Comparison of ENCODE assay signal across 21 cellular contexts in the genomic region with DNA sequence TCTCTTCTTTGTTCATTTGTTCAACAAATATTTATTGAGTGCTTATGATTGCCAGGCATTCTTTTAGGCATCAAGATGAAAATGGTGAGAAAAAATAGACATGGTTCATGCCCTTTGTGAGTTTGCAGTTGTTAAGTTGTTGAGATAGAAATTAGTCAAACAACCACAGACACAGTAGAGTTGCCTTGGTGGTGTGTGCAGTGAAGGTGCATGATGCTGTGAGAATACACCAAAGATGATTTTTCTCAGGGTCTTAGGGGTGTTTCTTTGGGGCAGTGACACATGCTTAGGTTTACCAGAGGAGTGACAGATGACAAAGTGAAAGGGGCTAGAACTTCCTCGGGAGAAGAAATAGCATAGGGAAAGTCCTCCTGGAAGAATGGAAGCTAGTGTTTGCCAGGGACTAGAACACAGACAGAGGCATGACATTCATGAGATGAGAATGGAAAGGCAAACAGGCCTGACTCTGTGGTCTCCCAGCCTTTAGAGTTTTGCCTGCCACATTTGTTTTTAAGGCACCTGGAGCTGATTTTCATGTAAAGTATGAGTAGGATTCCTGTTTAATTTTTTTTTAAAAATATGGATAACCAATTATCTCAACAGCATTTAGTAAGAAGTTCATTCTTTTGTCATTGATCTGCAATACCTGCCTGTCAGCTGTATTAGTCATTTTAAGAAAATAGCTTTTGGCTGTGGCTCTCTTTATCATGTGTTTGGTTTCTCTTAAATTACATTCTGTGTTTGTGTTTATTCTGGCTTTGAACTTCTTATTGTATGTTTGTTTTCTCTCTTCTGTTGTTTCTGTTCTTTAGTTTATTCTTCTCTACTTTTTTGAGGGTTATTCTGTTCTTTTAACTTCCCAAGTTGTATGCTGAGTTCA. TPM values are rescaled to one million over a fixed set of nuclear protein-coding genes. Genes with fewer than 3 reads are reported as not detected.
DNase-seq lines count a peak whose midpoint lies in the region; ATAC-seq, FAIRE-seq and TF ChIP-seq lines count a peak whose summit lies in the region.
"Had no signal": no experiment of that assay in that cellular context is flagged by ENCODE, and none has a peak within 500 bp of the region (broad histone marks: within the 10 kb centered on the region; RNA-seq: fewer than 3 reads in every experiment).

No MANE protein-coding gene starts in this region.

- H3K9me2 ChIP-seq in Karpas-422 (replicated peaks; ENCODE audit: insufficient read depth, low read length), result no peaks in the 10 kb centered on the region
- H3K9me2 ChIP-seq: SK-N-SH had no signal

- TF ChIP-seq EP300 in GM12878 (IDR thresholded peaks at IDR 0.05; ENCODE audit: borderline replicate concordance in 1 of 2, control insufficient read depth in 1 of 2, low read depth in 2 of 2, low read length in 2 of 2), result no peak

- 0% methylated on average over 1 of the region's 1 CpG for WGBS in GM12878 (ENCODE audit: insufficient coverage, insufficient replicate concordance, low lambda C conversion rate, missing lambda C conversion rate)
- 38 to 63% (median 59%) methylated on average over 1 of the region's 1 CpG for WGBS in psoas muscle, 3 donors

- H3K79me2 ChIP-seq in GM12878 (ENCODE audit: control insufficient read depth, insufficient read depth, low read length), result peaks cover 8% of the 10 kb centered on the region
- H3K79me2 ChIP-seq in Karpas-422 (ENCODE audit: low read length), result peaks cover 14% of the 10 kb centered on the region

- SMC1A ChIA-PET in GM12878 (lab: Charles Lee; ENCODE audit: uncharacterized antibody, unreplicated experiment), result interaction anchor here (1.0 kb wide), 1 partner anchor 32 kb away, joined by 3 read pairs; no protein-coding TSS in a partner anchor

- no peaks in the 10 kb centered on the region for H3K4me1 ChIP-seq in GM12878 (ENCODE audit: control insufficient read depth, insufficient read depth, low read length)
- H3K4me1 ChIP-seq in psoas muscle, result peaks cover 20% of the 10 kb centered on the region
- no peaks in the 10 kb centered on the region for H3K4me1 ChIP-seq in Karpas-422 (ENCODE audit: low read length)

- H3K27me3 ChIP-seq in GM12878 (replicated peaks in 1 of 2; ENCODE audit: control insufficient read depth in 2 of 2, insufficient read depth in 2 of 2, low read length in 1 of 2) (no peaks in the 10 kb centered on the region), psoas muscle (ENCODE audit: insufficient read depth in 3 of 3, low read length in 2 of 3) (no peaks in the 10 kb centered on the region), Karpas-422 (ENCODE audit: low read length) (no peaks in the 10 kb centered on the region), WERI-Rb-1 (ENCODE audit: insufficient read depth, low read depth, severe bottlenecking) (no peaks in the 10 kb centered on the region)
- H3K27me3 ChIP-seq: ovary had no signal

- no peaks in the 10 kb centered on the region for H3K9me3 ChIP-seq in GM12878 (replicated peaks; ENCODE audit: control insufficient read depth, insufficient read depth, low read length)
- no peaks in the 10 kb centered on the region for H3K9me3 ChIP-seq in psoas muscle
- no peaks in the 10 kb centered on the region for H3K9me3 ChIP-seq in Karpas-422 (ENCODE audit: low read length)
- H3K9me3 ChIP-seq in WERI-Rb-1 (ENCODE audit: severe bottlenecking), result no peaks in the 10 kb centered on the region
- H3K9me3 ChIP-seq: mucosa of descending colon, ovary, SK-N-SH had no signal

- FAIRE-seq in GM12878 (lab: Jason Lieb, UNC), result no peak
- FAIRE-seq: H1 had no signal

- peak overlapping the region; percentile 82 for H3K27ac Mint-ChIP-seq in activated CD4-positive, alpha-beta T cell treated with anti-CD3 and anti-CD28 coated beads for 36 hours
- peak overlapping the region; percentile 7 for H3K27ac Mint-ChIP-seq in HFFc6

- DNase-seq in activated CD4-positive, alpha-beta T cell treated with anti-CD3 and anti-CD28 coated beads for 36 hours, result peak; percentile 28
- DNase-seq in activated CD4-positive, alpha-beta T cell treated with anti-CD3 and anti-CD28 coated beads, Interleukin-2, amount 50 U/mL, for 1 hour, result no peak
- DNase-seq in HFFc6 (no peak), GM12878 (ENCODE audit: low read depth, low spot score) (peak; percentile 12), psoas muscle (no peak), inferior parietal cortex (ENCODE audit: extremely low spot score) (no peak), Karpas-422 (no peak), WERI-Rb-1 (no peak)
- DNase-seq: activated CD8-positive, alpha-beta memory T cell treated with anti-CD3 and anti-CD28 coated beads for 24 hours; DND-41; hypothalamus; left cardiac atrium; mucosa of descending colon; NCI-H1436; NCI-H774; ovary; SK-N-SH; trophoblast cell had no signal

- H3K27me3 Mint-ChIP-seq in activated CD4-positive, alpha-beta T cell treated with anti-CD3 and anti-CD28 coated beads for 36 hours, result no peaks in the 10 kb centered on the region
- no peaks in the 10 kb centered on the region; the same call in 1 of the 2 replicates for H3K27me3 Mint-ChIP-seq in HFFc6 (ENCODE audit: insufficient read depth)

- H4K20me1 ChIP-seq in GM12878 (ENCODE audit: control insufficient read depth, insufficient read depth) (no peaks in the 10 kb centered on the region), Karpas-422 (ENCODE audit: insufficient read depth, low read depth, low read length) (no peaks in the 10 kb centered on the region)

- peak overlapping the region; percentile 22; the same call in 1 of the 2 replicates for H3K9ac ChIP-seq in GM12878 (ENCODE audit: control insufficient read depth, insufficient read depth, low read length)
- no peak overlapping the region for H3K9ac ChIP-seq in Karpas-422 (ENCODE audit: low read length)
- H3K9ac ChIP-seq: SK-N-SH had no signal

- TF ChIP-seq CTCF in HFFc6 (IDR thresholded peaks at IDR 0.05), result no peak
- TF ChIP-seq CTCF in GM12878 (IDR thresholded peaks at IDR 0.05 in 2 of 3, conservative IDR thresholded peaks at IDR 0.05 in 1 of 3; ENCODE audit: control insufficient read depth in 2 of 3, extremely low read depth in 1 of 3, insufficient read depth in 1 of 3, low read depth in 3 of 3, low read length in 3 of 3), result no peak
- no peak for TF ChIP-seq CTCF in psoas muscle (IDR thresholded peaks at IDR 0.05)
- TF ChIP-seq CTCF in WERI-Rb-1 (IDR thresholded peaks at IDR 0.05; ENCODE audit: low read depth, low read length), result no peak

- CTCF ChIA-PET in activated CD4-positive, alpha-beta T cell treated with anti-CD3 and anti-CD28 coated beads for 36 hours (lab: Charles Lee), result interaction anchor here (0.8 to 3.4 kb wide), 6 partner anchors 9 to 112 kb away, joined by 3 to 13 read pairs (median 4); no protein-coding TSS in a partner anchor
- CTCF ChIA-PET in GM12878 (lab: Yijun Ruan, JAX), result interaction anchor here (0.7 to 4.0 kb wide), 4 partner anchors 15 to 34 kb away, joined by 4 to 30 read pairs (median 6); no protein-coding TSS in a partner anchor

- H3K36me3 Mint-ChIP-seq in activated CD4-positive, alpha-beta T cell treated with anti-CD3 and anti-CD28 coated beads for 36 hours (ENCODE audit: low read depth), result peaks cover 44% of the 10 kb centered on the region
- peaks cover 27% of the 10 kb centered on the region for H3K36me3 Mint-ChIP-seq in HFFc6 (ENCODE audit: low read depth)

- H3K4me3 ChIP-seq in GM12878 (no peak overlapping the region), psoas muscle (no peak overlapping the region), Karpas-422 (ENCODE audit: low read length) (no peak overlapping the region), WERI-Rb-1 (ENCODE audit: low read depth, low read length) (no peak overlapping the region)
- H3K4me3 ChIP-seq: mucosa of descending colon, ovary, skin epidermis had no signal

- H3K4me2 ChIP-seq in GM12878 (ENCODE audit: control insufficient read depth, insufficient read depth), result no peak overlapping the region
- H3K4me2 ChIP-seq in Karpas-422 (ENCODE audit: low read depth, low read length, poor library complexity, severe bottlenecking), result no peak overlapping the region
- H3K4me2 ChIP-seq: SK-N-SH had no signal

- TSS peak; percentile 20 for BruUV-seq in GM12878 (replicated peaks; lab: Mats Ljungman, UMichigan)

- in situ Hi-C loops in GM12878 (cut with MboI), result no loop called here

- POLR2A ChIA-PET in activated CD4-positive, alpha-beta T cell treated with anti-CD3 and anti-CD28 coated beads for 36 hours (lab: Charles Lee), result interaction anchor here (0.7 kb wide), 1 partner anchor 43 kb away, joined by 3 read pairs; no protein-coding TSS in a partner anchor
- POLR2A ChIA-PET in GM12878 (lab: Charles Lee), result interaction anchor here (0.5 to 0.7 kb wide), 3 partner anchors 34 to 88 kb away, joined by 3 read pairs; no protein-coding TSS in a partner anchor

- H2AFZ ChIP-seq in GM12878 (ENCODE audit: control insufficient read depth, low read depth, low read length) (no peak overlapping the region), Karpas-422 (ENCODE audit: low read length) (no peak overlapping the region)

- intact Hi-C loops in activated CD4-positive, alpha-beta T cell treated with anti-CD3 and anti-CD28 coated beads for 36 hours (cut with DNase I, micrococcal nuclease), result loop anchor here (1.0 kb wide), 2 partner anchors 12 to 13 kb away; no protein-coding TSS in a partner anchor
- intact Hi-C loops in GM12878 (cut with micrococcal nuclease; ENCODE audit: unreplicated experiment), result no loop called here
- intact Hi-C loops in psoas muscle (cut with DNase I), result no loop called here

- peaks cover 66% of the 10 kb centered on the region for H3K4me1 Mint-ChIP-seq in activated CD4-positive, alpha-beta T cell treated with anti-CD3 and anti-CD28 coated beads for 36 hours
- H3K4me1 Mint-ChIP-seq in HFFc6 (ENCODE audit: low read depth), result peaks cover 12% of the 10 kb centered on the region

- RAD21 ChIA-PET in GM12878 (lab: Charles Lee; ENCODE audit: unreplicated experiment), result interaction anchor here (0.9 kb wide), 1 partner anchor 28 kb away, joined by 3 read pairs; no protein-coding TSS in a partner anchor

- H3K9me3 Mint-ChIP-seq in activated CD4-positive, alpha-beta T cell treated with anti-CD3 and anti-CD28 coated beads for 36 hours (ENCODE audit: low read depth), result no peaks in the 10 kb centered on the region
- H3K9me3 Mint-ChIP-seq in HFFc6, result no peaks in the 10 kb centered on the region

- no peak for TF ChIP-seq POLR2A in GM12878 (IDR thresholded peaks at IDR 0.05; ENCODE audit: low read depth, low read length)

- peak overlapping the region; percentile 24; the same call in 1 of the 2 replicates for H3K27ac ChIP-seq in GM12878 (ENCODE audit: control insufficient read depth, insufficient read depth)
- peak overlapping the region; percentile 41 for H3K27ac ChIP-seq in psoas muscle
- H3K27ac ChIP-seq in Karpas-422 (ENCODE audit: low read length), result no peak overlapping the region
- no peak overlapping the region for H3K27ac ChIP-seq in WERI-Rb-1
- H3K27ac ChIP-seq: C4-2B, ovary, skin epidermis had no signal

- peaks cover 9 to 46% of the 10 kb centered on the region in 2 experiments for H3K36me3 ChIP-seq in GM12878 (ENCODE audit: control insufficient read depth in 2 of 2, insufficient read depth in 2 of 2, low read length in 1 of 2)
- peaks cover 6 to 60% of the 10 kb centered on the region in 2 donors for H3K36me3 ChIP-seq in psoas muscle (ENCODE audit: insufficient read depth in 1 of 2, low read depth in 1 of 2)
- H3K36me3 ChIP-seq in Karpas-422 (ENCODE audit: insufficient read depth, low read length), result no peaks in the 10 kb centered on the region
- peaks cover 5% of the 10 kb centered on the region; the same call in 1 of the 2 replicates for H3K36me3 ChIP-seq in WERI-Rb-1
- H3K36me3 ChIP-seq: ovary had no signal

- ATAC-seq in activated CD4-positive, alpha-beta T cell treated with anti-CD3 and anti-CD28 coated beads for 36 hours, result peak; percentile 77
- peak; percentile 54 for ATAC-seq in GM12878
- peak in 3 of 4 donors; percentile 37 to 71 (median 42) for ATAC-seq in psoas muscle
- ATAC-seq: left cardiac atrium, mucosa of descending colon had no signal

- H3K4me3 Mint-ChIP-seq in activated CD4-positive, alpha-beta T cell treated with anti-CD3 and anti-CD28 coated beads for 36 hours, result no peak overlapping the region
- H3K4me3 Mint-ChIP-seq in HFFc6, result no peak overlapping the region

- no peak for TF ChIP-seq RAD21 in GM12878 (IDR thresholded peaks at IDR 0.05; ENCODE audit: insufficient read depth, low read depth, low read length)

RNA-seq across cellular contexts. Expression of gene CYLD, which starts 36.6 kb away (rescaled TPM):
- 10 to 100 TPM; 72.4 to 92.8 TPM for total RNA-seq in activated CD4-positive, alpha-beta T cell treated with anti-CD3 and anti-CD28 coated beads for 36 hours
- 10 to 100 TPM; 39.4 to 52.7 (median 43.4) TPM for total RNA-seq in HFFc6 (2021; fragmentation: NEBNext Ultra II Directional; extraction: Animal tissue kit (Norgen Biotek cat#: 25700))
- 411 and 416 TPM in 2 replicates for total RNA-seq in GM12878 (2013; cell fraction: nucleolus; rRNA removed)
- 46.6 and 63.5 TPM in 2 replicates for total RNA-seq in GM12878 (2014; rRNA removed)
- 58.5 and 58.7 TPM in 2 replicates for total RNA-seq in GM12878 (2014; rRNA removed; fragmentation: Illumina TruSeq; extraction: Trizol)
- 58.8 and 63.2 TPM in 2 replicates for total RNA-seq in GM12878 (2021)
- polyA plus RNA-seq in GM12878 (2011; ENCODE audit: low read depth), result 31.6 TPM
- polyA plus RNA-seq in GM12878 (2011; rRNA removed), result 106 and 150 TPM in 2 replicates
- 44.6 and 53.8 TPM in 2 replicates for polyA plus RNA-seq in GM12878 (2011; cell fraction: cytosol; rRNA removed)
- polyA plus RNA-seq in GM12878 (2011; cell fraction: nucleus; rRNA removed), result 92.8 and 95.4 TPM in 2 replicates
- polyA plus RNA-seq in GM12878 (2012), result 41.1 and 47.6 TPM in 2 replicates
- 51.6 and 60.5 TPM in 2 replicates for polyA plus RNA-seq in GM12878 (2014; fragmentation: Illumina TruSeq; extraction: Trizol)
- polyA plus RNA-seq in GM12878 (2014; fragmentation: Nextera tagmentation; extraction: Ambion mirVana), result 10 to 100 TPM; 19.2 to 27.0 TPM
- 26.5 and 31.5 TPM in 2 replicates for polyA plus RNA-seq in GM12878 (2014; rRNA removed)
- polyA plus RNA-seq in GM12878 (2016; fragmentation: Nextera tagmentation; extraction: Ambion mirVana), result 10 to 100 TPM; 44.6 to 45.6 TPM
- polyA minus RNA-seq in GM12878 (2011; rRNA and poly(A)+ RNA removed), result 108 and 113 TPM in 2 replicates
- polyA minus RNA-seq in GM12878 (2011; cell fraction: cytosol; rRNA and poly(A)+ RNA removed), result 38.9 and 51.6 TPM in 2 replicates
- 121 and 158 TPM in 2 replicates for polyA minus RNA-seq in GM12878 (2011; cell fraction: nucleus; rRNA and poly(A)+ RNA removed)
- 100 to 1,000 TPM in 1 of 4 donors, 10 to 100 TPM in 3; 46.9 to 103 (median 61.9) TPM for total RNA-seq in psoas muscle
- 10 to 100 TPM; 20.1 to 64.1 (median 22.7) TPM for polyA plus RNA-seq in psoas muscle
- total RNA-seq in Karpas-422 (2014; rRNA removed; shearing (Covaris generic); ENCODE audit: low replicate concordance), result 37.5 and 44.4 TPM in 2 replicates

Comparison
In these comparisons a context has a peak if more than half of its experiments do, and no peak if none do; other contexts are left out.
1. DNase-seq: peak in activated CD4-positive, alpha-beta T cell treated with anti-CD3 and anti-CD28 coated beads for 36 hours (single experiment) and GM12878 (single experiment); none in activated CD4-positive, alpha-beta T cell treated with anti-CD3 and anti-CD28 coated beads, Interleukin-2, amount 50 U/mL, for 1 hour (single experiment), HFFc6 (single experiment), psoas muscle (0 of 2), inferior parietal cortex (single experiment), Karpas-422 (single experiment) and WERI-Rb-1 (single experiment).
2. H3K27ac ChIP-seq: peak in GM12878 (single experiment) and psoas muscle (single experiment); none in Karpas-422 (single experiment) and WERI-Rb-1 (single experiment).
3. intact Hi-C loops: an anchor here in activated CD4-positive, alpha-beta T cell treated with anti-CD3 and anti-CD28 coated beads for 36 hours (1.0 kb wide); none called in GM12878 and psoas muscle.
4. Peak in every context shown above with its lines, with median percentiles within 50 percentile points of each other: ATAC-seq.